14 cellular contexts compared by ENCODE assay signal in the genomic region with DNA sequence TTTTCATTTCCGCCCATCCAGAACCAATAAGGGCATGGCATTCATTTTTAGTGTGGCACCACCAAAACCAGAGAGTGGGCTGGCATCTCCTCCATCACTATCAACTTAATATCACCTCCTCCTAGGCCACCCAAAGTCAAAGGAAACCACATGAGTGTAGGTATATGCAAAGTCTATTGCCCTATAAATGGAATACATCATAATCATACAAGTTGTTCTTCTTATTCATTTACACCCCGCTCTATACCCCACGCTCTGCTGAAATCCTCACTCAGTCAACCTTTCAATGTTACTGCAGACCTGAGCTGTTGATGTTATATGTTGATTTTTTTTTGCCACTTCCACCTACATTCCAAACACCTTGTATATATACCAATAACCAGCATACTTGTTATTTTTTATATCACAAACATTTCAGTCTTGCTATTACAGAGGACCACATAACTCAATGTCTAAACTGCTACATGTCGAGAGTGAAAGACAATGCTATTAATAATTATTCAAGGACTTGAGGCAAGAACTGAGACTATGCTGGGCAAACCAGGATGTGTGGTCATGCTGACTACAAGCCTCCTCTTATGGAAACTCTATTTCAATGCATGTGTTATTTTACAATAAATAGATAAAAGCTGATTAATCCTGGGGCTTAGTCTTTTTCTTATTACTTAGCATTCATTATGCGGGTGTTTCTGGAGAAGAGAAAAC.
DNase-seq lines count a peak whose midpoint lies in the region; ATAC-seq, FAIRE-seq and TF ChIP-seq lines count a peak whose summit lies in the region.
"Had no signal": no experiment of that assay in that cellular context is flagged by ENCODE, and none has a peak within 500 bp of the region (broad histone marks: within the 10 kb centered on the region; RNA-seq: fewer than 3 reads in every experiment).

No MANE protein-coding gene starts in this region.

- TF ChIP-seq POLR2A in GM12892 (IDR thresholded peaks at IDR 0.05; ENCODE audit: low read depth, low read length) = no peak

- no peaks in the 10 kb centered on the region for H3K4me1 ChIP-seq in SJCRH30
- H3K4me1 ChIP-seq: breast epithelium had no signal

- H3K4me3 ChIP-seq in SJCRH30 = no peak overlapping the region
- H3K4me3 ChIP-seq: breast epithelium had no signal

- H3K27me3 ChIP-seq in SJCRH30 = 0 out of 2 replicates have a peak, but pooled peaks cover 3% of the 10 kb centered on the region
- H3K27me3 ChIP-seq: breast epithelium had no signal

- peak; percentile 80 for FAIRE-seq in GM19239 (lab: Jason Lieb, UNC)
- FAIRE-seq in GM12892 (lab: Jason Lieb, UNC) = no peak

- ATAC-seq in GM21619 (IDR thresholded peaks at IDR 0.05; ENCODE audit: unreplicated experiment) (peak; percentile 95), HG03196 (IDR thresholded peaks at IDR 0.05; ENCODE audit: unreplicated experiment) (peak; percentile 94)

- no peaks in the 10 kb centered on the region for H3K36me3 ChIP-seq in SJCRH30
- H3K36me3 ChIP-seq: breast epithelium had no signal

- no peak for DNase-seq in GM19239 (ENCODE audit: insufficient read length, low spot score)
- peak; percentile 72 for DNase-seq in renal cortical epithelial cell (ENCODE audit: low read depth)
- no peak for DNase-seq in stimulated activated CD4-positive, alpha-beta T cell treated with anti-CD3 and anti-CD28 coated beads, Interleukin-2, amount 100 ng/mL, for 48 hours
- DNase-seq in SJCRH30 = no peak
- DNase-seq in GM12892 (ENCODE audit: insufficient read length) = no peak
- DNase-seq: activated CD8-positive, alpha-beta memory T cell treated with anti-CD3 and anti-CD28 coated beads for 24 hours; activated naive CD4-positive, alpha-beta T cell; CD4-positive, CD25-positive, alpha-beta regulatory T cell; H9; NCI-H2081; SIG-M5 had no signal

- H3K9me3 ChIP-seq in SJCRH30 (replicated peaks) = no peaks in the 10 kb centered on the region
- H3K9me3 ChIP-seq: breast epithelium had no signal

- no peak overlapping the region for H3K27ac ChIP-seq in SJCRH30
- H3K27ac ChIP-seq: breast epithelium had no signal
